Comparison of ENCODE assay signal across 14 cellular contexts in genomic region chr11:73578786-73579185, GRCh38. TPM values are rescaled to one million over a fixed set of nuclear protein-coding genes. Genes with fewer than 3 reads are reported as not detected.
DNase-seq lines count a peak whose midpoint lies in the region; ATAC-seq lines count a peak whose summit lies in the region.
"Had no signal": no experiment of that assay in that cellular context is flagged by ENCODE, and none has a peak within 500 bp of the region (broad histone marks: within the 10 kb centered on the region; RNA-seq: fewer than 3 reads in every experiment).

No MANE protein-coding gene starts in this region.

- H3K27me3 Mint-ChIP-seq in activated T-cell treated with anti-CD3 and anti-CD28 coated beads, Interleukin-2, amount 50 U/mL, for 72 hours (ENCODE audit: low read depth), result no peaks in the 10 kb centered on the region
- no peaks in the 10 kb centered on the region for H3K27me3 Mint-ChIP-seq in activated CD8-positive, alpha-beta T cell treated with anti-CD3 and anti-CD28 coated beads, Interleukin-2, amount 10 ng/mL, durations not matched to agents 7 days and 5 days (ENCODE audit: low read depth)

- DNase-seq in activated T-cell treated with anti-CD3 and anti-CD28 coated beads, Interleukin-2, amount 50 U/mL, for 72 hours, result peak; percentile 22 to 30
- no peak for DNase-seq in activated T-cell treated with anti-CD3 and anti-CD28 coated beads, Interleukin-2, amount 50 U/mL, for 1 hour
- DNase-seq in M059J (ENCODE audit: low read depth) (peak; percentile 55), T1000 (lab: John Stamatoyannopoulos, UW) (no peak), NCI-H82 treated with DMSO at 0.1 percent for 48 hours (lab: John Stamatoyannopoulos, UW; ENCODE audit: unreplicated experiment) (no peak), GM03348 (ENCODE audit: low spot score) (no peak)
- DNase-seq in activated CD8-positive, alpha-beta T cell treated with anti-CD3 and anti-CD28 coated beads, Interleukin-2, amount 10 ng/mL, durations not matched to agents 7 days and 5 days, result no peak
- no peak for DNase-seq in stimulated activated effector memory CD8-positive, alpha-beta T cell treated with anti-CD3 and anti-CD28 coated beads, Interleukin-12 subunit alpha, Interleukin-12 subunit beta, amount 100 ng/mL, for 72 hours (ENCODE audit: low spot score in 2 of 2)
- DNase-seq: adrenal gland; dorsolateral prefrontal cortex; left ventricle myocardium inferior; NCI-H1417 treated with DMSO at 0.1 percent for 48 hours; spleen; stimulated activated CD8-positive, alpha-beta memory T cell treated with anti-CD3 and anti-CD28 coated beads, Interleukin-4, amount 100 ng/mL, for 48 hours had no signal

- H3K4me3 Mint-ChIP-seq in activated T-cell treated with anti-CD3 and anti-CD28 coated beads, Interleukin-2, amount 50 U/mL, for 72 hours, result peak overlapping the region in 1 of 2 donors; percentile 71
- H3K4me3 Mint-ChIP-seq in activated CD8-positive, alpha-beta T cell treated with anti-CD3 and anti-CD28 coated beads, Interleukin-2, amount 10 ng/mL, durations not matched to agents 7 days and 5 days, result no peak overlapping the region
- no peak overlapping the region for H3K4me3 Mint-ChIP-seq in stimulated activated effector memory CD8-positive, alpha-beta T cell treated with anti-CD3 and anti-CD28 coated beads, Interleukin-12 subunit alpha, Interleukin-12 subunit beta, amount 100 ng/mL, for 72 hours

- peaks cover 1 to 4% of the 10 kb centered on the region in 2 donors for H3K36me3 Mint-ChIP-seq in activated T-cell treated with anti-CD3 and anti-CD28 coated beads, Interleukin-2, amount 50 U/mL, for 72 hours (ENCODE audit: insufficient read depth in 2 of 2)
- peaks cover 14% of the 10 kb centered on the region for H3K36me3 Mint-ChIP-seq in activated CD8-positive, alpha-beta T cell treated with anti-CD3 and anti-CD28 coated beads, Interleukin-2, amount 10 ng/mL, durations not matched to agents 7 days and 5 days (ENCODE audit: low read depth)
- no peaks in the 10 kb centered on the region for H3K36me3 Mint-ChIP-seq in stimulated activated effector memory CD8-positive, alpha-beta T cell treated with anti-CD3 and anti-CD28 coated beads, Interleukin-12 subunit alpha, Interleukin-12 subunit beta, amount 100 ng/mL, for 72 hours

- peak overlapping the region; percentile 87 for H3K27ac Mint-ChIP-seq in activated T-cell treated with anti-CD3 and anti-CD28 coated beads, Interleukin-2, amount 50 U/mL, for 72 hours
- no peak overlapping the region for H3K27ac Mint-ChIP-seq in activated CD8-positive, alpha-beta T cell treated with anti-CD3 and anti-CD28 coated beads, Interleukin-2, amount 10 ng/mL, durations not matched to agents 7 days and 5 days
- H3K27ac Mint-ChIP-seq in stimulated activated effector memory CD8-positive, alpha-beta T cell treated with anti-CD3 and anti-CD28 coated beads, Interleukin-12 subunit alpha, Interleukin-12 subunit beta, amount 100 ng/mL, for 72 hours, result no peak overlapping the region

- POLR2A ChIA-PET in activated CD8-positive, alpha-beta T cell treated with anti-CD3 and anti-CD28 coated beads, Interleukin-2, amount 10 ng/mL, durations not matched to agents 7 days and 5 days (lab: Charles Lee), result interaction anchor here (0.7 kb wide), 1 partner anchor 9 kb away, joined by 3 read pairs; no protein-coding TSS in a partner anchor

- CTCF ChIA-PET in activated CD8-positive, alpha-beta T cell treated with anti-CD3 and anti-CD28 coated beads, Interleukin-2, amount 10 ng/mL, durations not matched to agents 7 days and 5 days (lab: Charles Lee), result interaction anchor here (0.5 to 1.5 kb wide), 4 partner anchors 81 to 228 kb away, joined by 3 read pairs; no protein-coding TSS in a partner anchor

- H3K9me3 Mint-ChIP-seq in activated T-cell treated with anti-CD3 and anti-CD28 coated beads, Interleukin-2, amount 50 U/mL, for 72 hours, result peaks cover 0 to 2% of the 10 kb centered on the region in 2 donors
- H3K9me3 Mint-ChIP-seq in activated CD8-positive, alpha-beta T cell treated with anti-CD3 and anti-CD28 coated beads, Interleukin-2, amount 10 ng/mL, durations not matched to agents 7 days and 5 days (ENCODE audit: insufficient read depth), result no peaks in the 10 kb centered on the region
- no peaks in the 10 kb centered on the region for H3K9me3 Mint-ChIP-seq in stimulated activated effector memory CD8-positive, alpha-beta T cell treated with anti-CD3 and anti-CD28 coated beads, Interleukin-12 subunit alpha, Interleukin-12 subunit beta, amount 100 ng/mL, for 72 hours

- ATAC-seq in activated T-cell treated with anti-CD3 and anti-CD28 coated beads, Interleukin-2, amount 50 U/mL, for 72 hours (replicated peaks in 1 of 2), result peak; percentile 91 to 92
- ATAC-seq in activated CD8-positive, alpha-beta T cell treated with anti-CD3 and anti-CD28 coated beads, Interleukin-2, amount 10 ng/mL, durations not matched to agents 7 days and 5 days, result peak; percentile 27
- ATAC-seq in stimulated activated effector memory CD8-positive, alpha-beta T cell treated with anti-CD3 and anti-CD28 coated beads, Interleukin-12 subunit alpha, Interleukin-12 subunit beta, amount 100 ng/mL, for 72 hours, result peak; percentile 88

- H3K4me1 Mint-ChIP-seq in activated T-cell treated with anti-CD3 and anti-CD28 coated beads, Interleukin-2, amount 50 U/mL, for 72 hours (ENCODE audit: low read depth), result peaks cover 57% of the 10 kb centered on the region
- H3K4me1 Mint-ChIP-seq in activated CD8-positive, alpha-beta T cell treated with anti-CD3 and anti-CD28 coated beads, Interleukin-2, amount 10 ng/mL, durations not matched to agents 7 days and 5 days (ENCODE audit: low read depth), result peaks cover 14% of the 10 kb centered on the region
- peaks cover 16% of the 10 kb centered on the region for H3K4me1 Mint-ChIP-seq in stimulated activated effector memory CD8-positive, alpha-beta T cell treated with anti-CD3 and anti-CD28 coated beads, Interleukin-12 subunit alpha, Interleukin-12 subunit beta, amount 100 ng/mL, for 72 hours

RNA-seq across cellular contexts. Expression of gene FAM168A, which starts 19.1 kb away (rescaled TPM):
- 10 to 100 TPM; 21.5 to 23.5 TPM for total RNA-seq in activated T-cell treated with anti-CD3 and anti-CD28 coated beads, Interleukin-2, amount 50 U/mL, for 72 hours
- total RNA-seq in M059J (2014; rRNA removed; shearing (Covaris generic)), result 24.9 and 35.8 TPM in 2 replicates
- 10 to 100 TPM; 25.9 to 27.8 TPM for total RNA-seq in activated CD8-positive, alpha-beta T cell treated with anti-CD3 and anti-CD28 coated beads, Interleukin-2, amount 10 ng/mL, durations not matched to agents 7 days and 5 days

Comparison
In these comparisons a context has a peak if more than half of its experiments do, and no peak if none do; other contexts are left out.
1. DNase-seq: peak in activated T-cell treated with anti-CD3 and anti-CD28 coated beads, Interleukin-2, amount 50 U/mL, for 72 hours (2 of 2) and M059J (single experiment); none in activated T-cell treated with anti-CD3 and anti-CD28 coated beads, Interleukin-2, amount 50 U/mL, for 1 hour (single experiment), activated CD8-positive, alpha-beta T cell treated with anti-CD3 and anti-CD28 coated beads, Interleukin-2, amount 10 ng/mL, durations not matched to agents 7 days and 5 days (single experiment), stimulated activated effector memory CD8-positive, alpha-beta T cell treated with anti-CD3 and anti-CD28 coated beads, Interleukin-12 subunit alpha, Interleukin-12 subunit beta, amount 100 ng/mL, for 72 hours (0 of 2), T1000 (single experiment), NCI-H82 treated with DMSO at 0.1 percent for 48 hours (single experiment) and GM03348 (single experiment).
2. ATAC-seq: peak in every context shown above with its lines; median percentile 92 in activated T-cell treated with anti-CD3 and anti-CD28 coated beads, Interleukin-2, amount 50 U/mL, for 72 hours; 88 in stimulated activated effector memory CD8-positive, alpha-beta T cell treated with anti-CD3 and anti-CD28 coated beads, Interleukin-12 subunit alpha, Interleukin-12 subunit beta, amount 100 ng/mL, for 72 hours; 27 in activated CD8-positive, alpha-beta T cell treated with anti-CD3 and anti-CD28 coated beads, Interleukin-2, amount 10 ng/mL, durations not matched to agents 7 days and 5 days.